Comparison of ENCODE assay signal across 8 cellular contexts in genomic region chr20:50193169-50193850, GRCh38. TPM values are rescaled to one million over a fixed set of nuclear protein-coding genes. Genes with fewer than 3 reads are reported as not detected.
A peak's percentile ranks its signal among the peaks of the same experiment; 100 is the strongest.
DNase-seq lines count a peak whose midpoint lies in the region; ATAC-seq and TF ChIP-seq lines count a peak whose summit lies in the region.

No MANE protein-coding gene starts in this region.

- H3K9me3 Mint-ChIP-seq in H9 = no peaks in the 10 kb centered on the region

- H3K56ac ChIP-seq in H9 (ENCODE audit: insufficient read length, low read depth, low read length) = no peak overlapping the region

- H4K8ac ChIP-seq in H9 (replicated peaks; ENCODE audit: insufficient read length, low read depth, low read length) = no peak overlapping the region

- H3K4me1 ChIP-seq in H9 (ENCODE audit: insufficient read depth, low read length) (peaks cover 3% of the 10 kb centered on the region; the same call in 1 of the 2 replicates), heart right ventricle (peaks cover 7 to 42% (median 25%) of the 10 kb centered on the region in 9 donors)

- no peak overlapping the region for H3K18ac ChIP-seq in H9 (ENCODE audit: insufficient read length, low read depth, low read length)

- ATAC-seq in heart right ventricle = peak in 4 of 8 donors; percentile 5 to 12 (median 11)

- no peak overlapping the region for H2BK5ac ChIP-seq in H9 (ENCODE audit: insufficient read length, low read length)

- peak overlapping the region; percentile 87 to 95 for H3K4me3 Mint-ChIP-seq in H9

- H3K4me3 ChIP-seq in heart right ventricle = peak overlapping the region; percentile 71 to 96 (median 88)
- peak overlapping the region; percentile 92 for H3K4me3 ChIP-seq in skeletal muscle cell (ENCODE audit: low read depth, low read length)

- peaks cover 42 to 55% of the 10 kb centered on the region in 2 experiments for H3K4me1 Mint-ChIP-seq in H9

- no peaks in the 10 kb centered on the region for H3K27me3 Mint-ChIP-seq in H9 (ENCODE audit: low read depth)

- H3K23ac ChIP-seq in H9 (ENCODE audit: insufficient read length, low read depth, low read length) = no peak overlapping the region

- H3K36me3 ChIP-seq in heart right ventricle = peaks cover 0 to 27% (median 0%) of the 10 kb centered on the region in 9 donors

- H2AFZ ChIP-seq in H9 (ENCODE audit: low read length) = no peak overlapping the region

- no CpG with 5 or more reads among the region's 10 CpGs for WGBS in H9 (ENCODE audit: extremely low coverage, insufficient read length, low lambda C conversion rate)
- 53 to 55% methylated on average over 10 of the region's 10 CpGs for WGBS in heart right ventricle, 2 donors

- H3K23me2 ChIP-seq in H9 (ENCODE audit: insufficient read length, low read depth, low read length, poor library complexity, severe bottlenecking) = peaks cover 5% of the 10 kb centered on the region

- no peak overlapping the region for H4K91ac ChIP-seq in H9 (ENCODE audit: insufficient read length, low read depth, low read length)

- intact Hi-C loops in heart right ventricle (cut with DNase I) = loop anchor here in 8 of 10 donors (5.0 to 10.0 kb wide), 9 partner anchors 74 to 204 kb away; no protein-coding TSS in a partner anchor

- H3K27me3 ChIP-seq in H9 (ENCODE audit: insufficient read depth, low read length) (no peaks in the 10 kb centered on the region), heart right ventricle (peaks cover 0 to 9% (median 0%) of the 10 kb centered on the region in 7 donors)

- no peak overlapping the region for H2BK12ac ChIP-seq in H9 (ENCODE audit: insufficient read length, low read depth, low read length)

- peaks cover 0 to 5% (median 0%) of the 10 kb centered on the region in 3 experiments; a peak in 4 of 7 replicates for H3K36me3 Mint-ChIP-seq in H9 (ENCODE audit: insufficient read depth in 1 of 3, low read depth in 3 of 3)

- TF ChIP-seq CTCF in H9 (conservative IDR thresholded peaks at IDR 0.05) (no peak), VCaP (conservative IDR thresholded peaks at IDR 0.05) (no peak), heart right ventricle (IDR thresholded peaks at IDR 0.05) (no peak)

- H2BK20ac ChIP-seq in H9 (ENCODE audit: low read depth, low read length, poor library complexity, severe bottlenecking) = no peak overlapping the region

- H4K20me1 ChIP-seq in H9 (ENCODE audit: control insufficient read depth, insufficient read depth, insufficient read length) = peaks cover 3% of the 10 kb centered on the region

- H2BK120ac ChIP-seq in H9 (ENCODE audit: low read depth, low read length, poor library complexity, severe bottlenecking) = no peak overlapping the region

- H3K79me2 ChIP-seq in H9 (ENCODE audit: insufficient read depth, low read length) = peaks cover 1% of the 10 kb centered on the region; the same call in 1 of the 2 replicates

- H3K9ac ChIP-seq in H9 (ENCODE audit: extremely low read depth, insufficient read length, low read length) = peak overlapping the region; percentile 3

- H3K4me2 ChIP-seq in H9 (ENCODE audit: insufficient read depth, insufficient read length, low read length) = peak overlapping the region; percentile 35

- no peak overlapping the region for H2BK15ac ChIP-seq in H9 (ENCODE audit: low read depth, low read length)

- H3K79me1 ChIP-seq in H9 (ENCODE audit: insufficient read depth, low read depth, low read length, poor library complexity, severe bottlenecking) = no peaks in the 10 kb centered on the region

- DNase-seq in H9 (peak; percentile 29), heart right ventricle (no peak), skeletal muscle cell (ENCODE audit: low read depth) (no peak), glomerular visceral epithelial cell (ENCODE audit: extremely low spot score) (no peak), NCI-H1694 (lab: John Stamatoyannopoulos, UW) (no peak), midbrain (lab: John Stamatoyannopoulos, UW) (no peak)
- no peak for DNase-seq in activated CD4-positive, CD25-positive, alpha-beta regulatory T cell (lab: John Stamatoyannopoulos, UW)

- no peak overlapping the region for H3K4ac ChIP-seq in H9 (ENCODE audit: low read depth, low read length)

- H4K5ac ChIP-seq in H9 (ENCODE audit: insufficient read length, low read depth, low read length) = no peak overlapping the region

- H3K27ac Mint-ChIP-seq in H9 = peak overlapping the region; percentile 74 to 97 (median 97); a peak in 6 of 7 replicates

- no peaks in the 10 kb centered on the region for H3K9me3 ChIP-seq in H9 (ENCODE audit: control insufficient read depth, low read depth, low read length)
- H3K9me3 ChIP-seq in heart right ventricle = no peaks in the 10 kb centered on the region

- no peak overlapping the region for H2AK5ac ChIP-seq in H9 (ENCODE audit: insufficient read length, low read length)

- H3T11ph ChIP-seq in H9 (ENCODE audit: low read length) = no peak overlapping the region

- H3K14ac ChIP-seq in H9 (ENCODE audit: insufficient read depth, low read length) = no peak overlapping the region

- H3K27ac ChIP-seq in H9 (ENCODE audit: insufficient read length, low read depth, low read length) = no peak overlapping the region
- H3K27ac ChIP-seq in VCaP = peak overlapping the region; percentile 95
- peak overlapping the region; percentile 64 to 99 (median 99) for H3K27ac ChIP-seq in heart right ventricle

RNA-seq across cellular contexts. Expression of gene CEBPB, which starts 2.7 kb away (rescaled TPM):
- total RNA-seq in H9 (2021) (22.6 and 25.3 TPM in 2 replicates), heart right ventricle (100 to 1,000 TPM in 1 of 10 donors, 10 to 100 TPM in 9; 28.9 to 104 (median 42.3) TPM)
- 10 to 100 TPM; 20.9 to 44.1 TPM for polyA plus RNA-seq in heart right ventricle

RNA-seq across cellular contexts. Expression of gene PEDS1, which starts 39.8 kb away (rescaled TPM):
- total RNA-seq in H9 (2021) = 29.3 and 32.4 TPM in 2 replicates
- total RNA-seq in heart right ventricle = 10 to 100 TPM; 12.2 to 36.2 (median 19.4) TPM
- polyA plus RNA-seq in heart right ventricle = 10 to 100 TPM; 31.1 to 40.2 TPM
